Comparison of ENCODE assay signal across 1 cellular context in the genomic region with DNA sequence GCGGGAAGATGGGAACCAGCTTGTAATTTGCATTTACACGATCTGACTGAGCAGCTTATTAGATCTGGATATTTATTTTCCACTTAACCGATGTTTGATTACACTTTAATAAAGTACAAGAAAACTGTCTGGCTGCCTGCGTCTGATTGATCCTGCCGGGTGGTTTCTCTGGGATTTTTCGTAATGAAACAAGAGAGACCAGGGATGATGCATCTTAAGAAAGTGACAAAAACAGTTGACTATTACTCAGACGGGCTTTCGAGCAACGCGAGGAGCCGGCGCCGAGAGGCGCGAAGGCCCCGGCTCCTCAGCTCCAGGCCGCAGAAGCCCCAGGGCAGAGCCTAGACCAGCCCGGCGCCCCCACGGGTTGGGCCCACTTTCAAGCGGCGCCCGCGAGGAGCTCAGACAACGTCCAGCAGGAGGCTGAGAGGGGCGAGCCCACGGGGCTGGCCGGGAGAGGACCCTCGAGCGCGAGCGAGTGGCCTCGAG.
TF ChIP-seq lines count a peak whose summit lies in the region.

No MANE protein-coding gene starts in this region.

TF ChIP-seq in HepG2, 621 proteins besides CTCF, POLR2A, EP300 and RAD21 (continued from another document):
- TF ChIP-seq, protein P1, sequence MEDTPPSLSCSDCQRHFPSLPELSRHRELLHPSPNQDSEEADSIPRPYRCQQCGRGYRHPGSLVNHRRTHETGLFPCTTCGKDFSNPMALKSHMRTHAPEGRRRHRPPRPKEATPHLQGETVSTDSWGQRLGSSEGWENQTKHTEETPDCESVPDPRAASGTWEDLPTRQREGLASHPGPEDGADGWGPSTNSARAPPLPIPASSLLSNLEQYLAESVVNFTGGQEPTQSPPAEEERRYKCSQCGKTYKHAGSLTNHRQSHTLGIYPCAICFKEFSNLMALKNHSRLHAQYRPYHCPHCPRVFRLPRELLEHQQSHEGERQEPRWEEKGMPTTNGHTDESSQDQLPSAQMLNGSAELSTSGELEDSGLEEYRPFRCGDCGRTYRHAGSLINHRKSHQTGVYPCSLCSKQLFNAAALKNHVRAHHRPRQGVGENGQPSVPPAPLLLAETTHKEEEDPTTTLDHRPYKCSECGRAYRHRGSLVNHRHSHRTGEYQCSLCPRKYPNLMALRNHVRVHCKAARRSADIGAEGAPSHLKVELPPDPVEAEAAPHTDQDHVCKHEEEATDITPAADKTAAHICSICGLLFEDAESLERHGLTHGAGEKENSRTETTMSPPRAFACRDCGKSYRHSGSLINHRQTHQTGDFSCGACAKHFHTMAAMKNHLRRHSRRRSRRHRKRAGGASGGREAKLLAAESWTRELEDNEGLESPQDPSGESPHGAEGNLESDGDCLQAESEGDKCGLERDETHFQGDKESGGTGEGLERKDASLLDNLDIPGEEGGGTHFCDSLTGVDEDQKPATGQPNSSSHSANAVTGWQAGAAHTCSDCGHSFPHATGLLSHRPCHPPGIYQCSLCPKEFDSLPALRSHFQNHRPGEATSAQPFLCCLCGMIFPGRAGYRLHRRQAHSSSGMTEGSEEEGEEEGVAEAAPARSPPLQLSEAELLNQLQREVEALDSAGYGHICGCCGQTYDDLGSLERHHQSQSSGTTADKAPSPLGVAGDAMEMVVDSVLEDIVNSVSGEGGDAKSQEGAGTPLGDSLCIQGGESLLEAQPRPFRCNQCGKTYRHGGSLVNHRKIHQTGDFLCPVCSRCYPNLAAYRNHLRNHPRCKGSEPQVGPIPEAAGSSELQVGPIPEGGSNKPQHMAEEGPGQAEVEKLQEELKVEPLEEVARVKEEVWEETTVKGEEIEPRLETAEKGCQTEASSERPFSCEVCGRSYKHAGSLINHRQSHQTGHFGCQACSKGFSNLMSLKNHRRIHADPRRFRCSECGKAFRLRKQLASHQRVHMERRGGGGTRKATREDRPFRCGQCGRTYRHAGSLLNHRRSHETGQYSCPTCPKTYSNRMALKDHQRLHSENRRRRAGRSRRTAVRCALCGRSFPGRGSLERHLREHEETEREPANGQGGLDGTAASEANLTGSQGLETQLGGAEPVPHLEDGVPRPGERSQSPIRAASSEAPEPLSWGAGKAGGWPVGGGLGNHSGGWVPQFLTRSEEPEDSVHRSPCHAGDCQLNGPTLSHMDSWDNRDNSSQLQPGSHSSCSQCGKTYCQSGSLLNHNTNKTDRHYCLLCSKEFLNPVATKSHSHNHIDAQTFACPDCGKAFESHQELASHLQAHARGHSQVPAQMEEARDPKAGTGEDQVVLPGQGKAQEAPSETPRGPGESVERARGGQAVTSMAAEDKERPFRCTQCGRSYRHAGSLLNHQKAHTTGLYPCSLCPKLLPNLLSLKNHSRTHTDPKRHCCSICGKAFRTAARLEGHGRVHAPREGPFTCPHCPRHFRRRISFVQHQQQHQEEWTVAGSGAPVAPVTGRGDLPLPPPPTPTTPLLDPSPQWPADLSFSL (CRISPR knock-in tag; IDR thresholded peaks at IDR 0.05) = no peak
- no peak for TF ChIP-seq ZNF691 (CRISPR knock-in tag; IDR thresholded peaks at IDR 0.05; ENCODE audit: borderline replicate concordance, low read depth)
- TF ChIP-seq STAT5B (CRISPR knock-in tag; IDR thresholded peaks at IDR 0.05) = no peak
- TF ChIP-seq, protein P2, sequence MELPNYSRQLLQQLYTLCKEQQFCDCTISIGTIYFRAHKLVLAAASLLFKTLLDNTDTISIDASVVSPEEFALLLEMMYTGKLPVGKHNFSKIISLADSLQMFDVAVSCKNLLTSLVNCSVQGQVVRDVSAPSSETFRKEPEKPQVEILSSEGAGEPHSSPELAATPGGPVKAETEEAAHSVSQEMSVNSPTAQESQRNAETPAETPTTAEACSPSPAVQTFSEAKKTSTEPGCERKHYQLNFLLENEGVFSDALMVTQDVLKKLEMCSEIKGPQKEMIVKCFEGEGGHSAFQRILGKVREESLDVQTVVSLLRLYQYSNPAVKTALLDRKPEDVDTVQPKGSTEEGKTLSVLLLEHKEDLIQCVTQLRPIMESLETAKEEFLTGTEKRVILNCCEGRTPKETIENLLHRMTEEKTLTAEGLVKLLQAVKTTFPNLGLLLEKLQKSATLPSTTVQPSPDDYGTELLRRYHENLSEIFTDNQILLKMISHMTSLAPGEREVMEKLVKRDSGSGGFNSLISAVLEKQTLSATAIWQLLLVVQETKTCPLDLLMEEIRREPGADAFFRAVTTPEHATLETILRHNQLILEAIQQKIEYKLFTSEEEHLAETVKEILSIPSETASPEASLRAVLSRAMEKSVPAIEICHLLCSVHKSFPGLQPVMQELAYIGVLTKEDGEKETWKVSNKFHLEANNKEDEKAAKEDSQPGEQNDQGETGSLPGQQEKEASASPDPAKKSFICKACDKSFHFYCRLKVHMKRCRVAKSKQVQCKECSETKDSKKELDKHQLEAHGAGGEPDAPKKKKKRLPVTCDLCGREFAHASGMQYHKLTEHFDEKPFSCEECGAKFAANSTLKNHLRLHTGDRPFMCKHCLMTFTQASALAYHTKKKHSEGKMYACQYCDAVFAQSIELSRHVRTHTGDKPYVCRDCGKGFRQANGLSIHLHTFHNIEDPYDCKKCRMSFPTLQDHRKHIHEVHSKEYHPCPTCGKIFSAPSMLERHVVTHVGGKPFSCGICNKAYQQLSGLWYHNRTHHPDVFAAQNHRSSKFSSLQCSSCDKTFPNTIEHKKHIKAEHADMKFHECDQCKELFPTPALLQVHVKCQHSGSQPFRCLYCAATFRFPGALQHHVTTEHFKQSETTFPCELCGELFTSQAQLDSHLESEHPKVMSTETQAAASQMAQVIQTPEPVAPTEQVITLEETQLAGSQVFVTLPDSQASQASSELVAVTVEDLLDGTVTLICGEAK (IDR thresholded peaks at IDR 0.05) = no peak
- TF ChIP-seq, protein P2 (CRISPR knock-in tag; IDR thresholded peaks at IDR 0.05) = no peak
- TF ChIP-seq, protein P3, sequence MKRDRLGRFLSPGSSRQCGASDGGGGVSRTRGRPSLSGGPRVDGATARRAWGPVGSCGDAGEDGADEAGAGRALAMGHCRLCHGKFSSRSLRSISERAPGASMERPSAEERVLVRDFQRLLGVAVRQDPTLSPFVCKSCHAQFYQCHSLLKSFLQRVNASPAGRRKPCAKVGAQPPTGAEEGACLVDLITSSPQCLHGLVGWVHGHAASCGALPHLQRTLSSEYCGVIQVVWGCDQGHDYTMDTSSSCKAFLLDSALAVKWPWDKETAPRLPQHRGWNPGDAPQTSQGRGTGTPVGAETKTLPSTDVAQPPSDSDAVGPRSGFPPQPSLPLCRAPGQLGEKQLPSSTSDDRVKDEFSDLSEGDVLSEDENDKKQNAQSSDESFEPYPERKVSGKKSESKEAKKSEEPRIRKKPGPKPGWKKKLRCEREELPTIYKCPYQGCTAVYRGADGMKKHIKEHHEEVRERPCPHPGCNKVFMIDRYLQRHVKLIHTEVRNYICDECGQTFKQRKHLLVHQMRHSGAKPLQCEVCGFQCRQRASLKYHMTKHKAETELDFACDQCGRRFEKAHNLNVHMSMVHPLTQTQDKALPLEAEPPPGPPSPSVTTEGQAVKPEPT (CRISPR knock-in tag; IDR thresholded peaks at IDR 0.05; ENCODE audit: low read depth) = no peak
- no peak for TF ChIP-seq ZNF282 (IDR thresholded peaks at IDR 0.05; ENCODE audit: partially characterized antibody)
- no peak for TF ChIP-seq CCDC6 (CRISPR knock-in tag; IDR thresholded peaks at IDR 0.05)
